8 cellular contexts compared by ENCODE assay signal in the genomic region with DNA sequence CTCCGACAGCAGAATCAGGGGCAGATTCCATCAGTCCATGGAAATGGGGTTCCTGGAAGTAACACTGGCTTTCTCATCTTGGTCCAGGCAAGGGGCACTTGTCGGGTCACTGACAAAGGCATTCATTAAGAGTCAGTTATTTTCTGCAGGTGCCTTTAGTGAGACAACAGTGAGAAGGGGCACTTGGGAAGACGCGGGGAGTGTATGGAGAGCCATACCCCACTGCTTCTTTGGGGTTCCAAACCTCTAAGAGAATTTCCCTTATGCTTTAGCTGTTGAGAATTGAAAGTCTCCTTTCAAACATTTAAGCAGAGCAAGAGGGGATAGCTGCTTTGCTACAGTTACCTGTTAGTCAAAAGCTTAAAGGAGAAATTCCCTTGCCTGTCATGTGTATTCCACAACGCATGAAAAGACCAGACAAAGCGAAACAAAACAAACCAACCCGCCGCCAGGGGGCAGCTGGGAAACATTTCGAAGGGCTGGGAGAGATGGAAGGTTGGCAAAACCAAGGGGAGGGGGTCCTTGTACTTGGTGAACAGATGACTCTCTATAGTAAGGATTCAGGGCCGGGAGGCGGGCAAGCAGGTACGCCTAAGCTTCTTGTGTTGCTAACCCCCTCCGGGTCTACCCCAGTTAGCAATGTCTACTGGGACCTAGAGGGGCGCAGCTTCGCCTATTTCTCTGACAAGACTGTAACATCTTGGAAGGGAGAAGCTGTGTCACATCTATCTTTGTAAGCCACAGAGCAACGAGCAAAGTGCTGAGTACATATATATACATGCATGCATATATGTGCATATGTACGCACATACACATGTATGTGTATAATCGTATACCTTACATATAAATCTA.
DNase-seq lines count a peak whose midpoint lies in the region; ATAC-seq and TF ChIP-seq lines count a peak whose summit lies in the region.

No MANE protein-coding gene starts in this region.

- intact Hi-C loops in aorta (cut with DNase I) = no loop called here

- H2BK120ac ChIP-seq in neuronal stem cell (ENCODE audit: low read depth, low read length) = no peak overlapping the region

- no peak overlapping the region for H3K23ac ChIP-seq in neuronal stem cell (ENCODE audit: low read depth, low read length, poor library complexity)

- H3K79me1 ChIP-seq in neuronal stem cell (ENCODE audit: low read depth, low read length) = no peaks in the 10 kb centered on the region

- H3K4me3 ChIP-seq in neuronal stem cell (ENCODE audit: low read length in 2 of 2) (no peak overlapping the region), aorta (ENCODE audit: low read length in 2 of 2) (no peak overlapping the region)

- no peak overlapping the region for H2BK5ac ChIP-seq in neuronal stem cell (ENCODE audit: low read length)

- H3K4me1 Mint-ChIP-seq in endothelial cell (ENCODE audit: unreplicated experiment) = no peaks in the 10 kb centered on the region

- no peak overlapping the region for H3K18ac ChIP-seq in neuronal stem cell (ENCODE audit: low read length)

- no peak overlapping the region for H4K8ac ChIP-seq in neuronal stem cell (ENCODE audit: low read depth, low read length)

- ATAC-seq in aorta (ENCODE audit: low FRiP score) = no peak

- no peaks in the 10 kb centered on the region for H3K27me3 ChIP-seq in neuronal stem cell (ENCODE audit: control insufficient read depth in 3 of 3, insufficient read depth in 3 of 3, low read depth in 1 of 3, low read length in 3 of 3)
- no peaks in the 10 kb centered on the region for H3K27me3 ChIP-seq in aorta (ENCODE audit: control insufficient read depth in 1 of 2, insufficient read depth in 2 of 2, low read length in 1 of 2)

- H3K9me3 ChIP-seq in neuronal stem cell (replicated peaks in 1 of 2; ENCODE audit: control insufficient read depth in 2 of 2, insufficient read depth in 1 of 2, low read depth in 1 of 2, low read length in 2 of 2) = no peaks in the 10 kb centered on the region
- no peaks in the 10 kb centered on the region for H3K9me3 ChIP-seq in aorta (ENCODE audit: control insufficient read depth, low read length)

- DNase-seq in activated CD4-positive, alpha-beta T cell treated with anti-CD3 and anti-CD28 coated beads for 48 hours = peak; percentile 63
- no peak for DNase-seq in activated CD4-positive, alpha-beta T cell treated with anti-CD3 and anti-CD28 coated beads for 4 hours
- DNase-seq in NCI-H524 treated with DMSO at 0.1 percent for 48 hours (lab: John Stamatoyannopoulos, UW) (peak; percentile 22), endothelial cell (ENCODE audit: low spot score) (peak; percentile 85), neuronal stem cell (ENCODE audit: low spot score) (peak; percentile 78), ureter (ENCODE audit: low spot score) (no peak), GM10266 (ENCODE audit: extremely low spot score) (no peak), aorta (no peak)

- no peak overlapping the region for H2BK15ac ChIP-seq in neuronal stem cell (ENCODE audit: low read length)

- H3K27me3 Mint-ChIP-seq in endothelial cell (ENCODE audit: unreplicated experiment) = no peaks in the 10 kb centered on the region

- peaks cover 0 to 5% of the 10 kb centered on the region in 2 donors for H3K4me1 ChIP-seq in neuronal stem cell (ENCODE audit: control insufficient read depth in 2 of 2, insufficient read depth in 1 of 2, low read depth in 1 of 2, low read length in 2 of 2)
- H3K4me1 ChIP-seq in aorta (ENCODE audit: control insufficient read depth in 1 of 2, insufficient read depth in 2 of 2, low read length in 2 of 2) = no peaks in the 10 kb centered on the region

- no peaks in the 10 kb centered on the region for H3K36me3 Mint-ChIP-seq in endothelial cell (ENCODE audit: low read depth, unreplicated experiment)

- H3K4me2 ChIP-seq in neuronal stem cell (ENCODE audit: insufficient read depth, low read length, poor library complexity, severe bottlenecking) = no peak overlapping the region

- H3K27ac Mint-ChIP-seq in endothelial cell (ENCODE audit: unreplicated experiment) = no peak overlapping the region

- TF ChIP-seq CTCF in endothelial cell (IDR thresholded peaks at IDR 0.05; ENCODE audit: unreplicated experiment) (peak; percentile 78), GM10266 (IDR thresholded peaks at IDR 0.05; ENCODE audit: control insufficient read depth, insufficient read depth, low read depth, missing control alignments) (no peak)

- H3K36me3 ChIP-seq in neuronal stem cell (replicated peaks in 1 of 2; ENCODE audit: control insufficient read depth in 2 of 2, insufficient read depth in 2 of 2, low read length in 2 of 2) = no peaks in the 10 kb centered on the region
- no peaks in the 10 kb centered on the region for H3K36me3 ChIP-seq in aorta (ENCODE audit: control insufficient read depth in 1 of 2, insufficient read depth in 2 of 2, low read length in 1 of 2)

- H3K4me3 Mint-ChIP-seq in endothelial cell (ENCODE audit: unreplicated experiment) = no peak overlapping the region

- no peak overlapping the region for H4K91ac ChIP-seq in neuronal stem cell (ENCODE audit: low read depth, low read length, poor library complexity)

- H2BK12ac ChIP-seq in neuronal stem cell (ENCODE audit: low read length) = no peak overlapping the region

- no peak overlapping the region for H2AK5ac ChIP-seq in neuronal stem cell (ENCODE audit: low read depth, low read length)

- WGBS in neuronal stem cell (ENCODE audit: extremely low coverage in 2 of 2, insufficient read length in 2 of 2, insufficient replicate concordance in 1 of 2), 2 donors = no CpG with 5 or more reads among the region's 18 CpGs
- 66 to 68% methylated on average over 18 of the region's 18 CpGs for WGBS in aorta, 2 donors

- H3K4ac ChIP-seq in neuronal stem cell (ENCODE audit: low read length) = no peak overlapping the region

- peak overlapping the region; percentile 65 for H2AFZ ChIP-seq in neuronal stem cell (ENCODE audit: low read length)

- H3K27ac ChIP-seq in neuronal stem cell (replicated peaks; ENCODE audit: low read length) = no peak overlapping the region
- H3K27ac ChIP-seq in aorta (ENCODE audit: low read depth in 1 of 2, low read length in 2 of 2) = no peak overlapping the region

- H3K14ac ChIP-seq in neuronal stem cell (ENCODE audit: low read length) = no peak overlapping the region

- H3K9ac ChIP-seq in neuronal stem cell (ENCODE audit: low read depth, low read length, poor library complexity) = no peak overlapping the region

- H3K9me3 Mint-ChIP-seq in endothelial cell (ENCODE audit: unreplicated experiment) = no peaks in the 10 kb centered on the region

Comparison
In these comparisons a context has a peak if more than half of its experiments do, and no peak if none do; other contexts are left out.
1. DNase-seq: peak in activated CD4-positive, alpha-beta T cell treated with anti-CD3 and anti-CD28 coated beads for 48 hours (single experiment), NCI-H524 treated with DMSO at 0.1 percent for 48 hours (single experiment), endothelial cell (single experiment) and neuronal stem cell (single experiment); none in activated CD4-positive, alpha-beta T cell treated with anti-CD3 and anti-CD28 coated beads for 4 hours (0 of 2), ureter (single experiment), GM10266 (single experiment) and aorta (0 of 2).